18 cellular contexts compared by ENCODE assay signal in the genomic region with DNA sequence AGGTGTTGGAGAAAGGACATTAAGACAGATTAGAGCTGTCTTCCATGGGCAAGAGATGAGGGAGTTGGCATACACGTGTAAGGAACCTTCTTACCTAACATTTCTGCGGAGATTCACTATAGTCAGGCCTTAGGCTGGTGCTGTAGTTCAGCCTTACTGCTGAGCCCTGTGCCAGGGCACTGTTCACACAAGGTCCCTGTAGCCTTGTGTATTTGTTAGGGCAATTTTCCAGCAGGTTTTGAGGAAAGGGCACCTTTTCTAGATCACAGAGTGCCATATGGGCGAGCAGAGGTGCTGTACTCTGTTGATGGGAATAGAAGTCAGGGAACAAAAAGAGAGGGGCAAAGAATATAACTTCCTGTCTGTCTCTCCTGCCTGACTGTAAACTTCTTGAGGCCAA. TPM values are rescaled to one million over a fixed set of nuclear protein-coding genes. Genes with fewer than 3 reads are reported as not detected.
A peak's percentile ranks its signal among the peaks of the same experiment; 100 is the strongest.
DNase-seq lines count a peak whose midpoint lies in the region; ATAC-seq and TF ChIP-seq lines count a peak whose summit lies in the region.
"Had no signal": no experiment of that assay in that cellular context is flagged by ENCODE, and none has a peak within 500 bp of the region (broad histone marks: within the 10 kb centered on the region; RNA-seq: fewer than 3 reads in every experiment).

No MANE protein-coding gene starts in this region.

- H2BK120ac ChIP-seq in IMR-90 (ENCODE audit: low read depth, low read length) (no peak overlapping the region), trophoblast cell (ENCODE audit: insufficient read depth, low read length, poor library complexity) (peak overlapping the region; percentile 73)

- H3K4me3 ChIP-seq in right atrium auricular region: no peak overlapping the region
- no peak overlapping the region for H3K4me3 ChIP-seq in IMR-90 (ENCODE audit: insufficient read depth, low read depth, low read length)
- no peak overlapping the region for H3K4me3 ChIP-seq in trophoblast cell (ENCODE audit: low read depth, low read length)
- H3K4me3 ChIP-seq in uterus: no peak overlapping the region
- H3K4me3 ChIP-seq: GM23338 had no signal

- H3K4me1 Mint-ChIP-seq in immature natural killer cell: no peaks in the 10 kb centered on the region
- H3K4me1 Mint-ChIP-seq in activated naive CD4-positive, alpha-beta T cell treated with anti-CD3 and anti-CD28 coated beads, Interleukin-2, amount 10 ng/mL, durations not matched to agents 7 days and 5 days: no peaks in the 10 kb centered on the region
- H3K4me1 Mint-ChIP-seq: CD14-positive monocyte, GM23338 had no signal

- TF ChIP-seq POLR2A in IMR-90 (IDR thresholded peaks at IDR 0.05; ENCODE audit: low read depth, low read length): no peak
- no peak for TF ChIP-seq POLR2A in uterus (IDR thresholded peaks at IDR 0.05)

- no peaks in the 10 kb centered on the region for H3K36me3 Mint-ChIP-seq in immature natural killer cell
- no peaks in the 10 kb centered on the region for H3K36me3 Mint-ChIP-seq in activated naive CD4-positive, alpha-beta T cell treated with anti-CD3 and anti-CD28 coated beads, Interleukin-2, amount 10 ng/mL, durations not matched to agents 7 days and 5 days
- H3K36me3 Mint-ChIP-seq: CD14-positive monocyte; CD8-positive, alpha-beta T cell had no signal

- no peak overlapping the region for H4K5ac ChIP-seq in IMR-90 (ENCODE audit: low read depth, low read length)

- H3K9me3 ChIP-seq in right atrium auricular region (no peaks in the 10 kb centered on the region), IMR-90 (ENCODE audit: control insufficient read depth, insufficient read depth, low read length) (no peaks in the 10 kb centered on the region), trophoblast cell (ENCODE audit: insufficient read depth, low read depth, low read length) (peaks cover 3% of the 10 kb centered on the region), uterus (no peaks in the 10 kb centered on the region)

- H3K56ac ChIP-seq in IMR-90 (ENCODE audit: extremely low read depth, insufficient read depth, low read length): no peak overlapping the region

- in situ Hi-C loops in IMR-90 (cut with MboI; ENCODE audit: low sequenced_read_pairs): no loop called here

- H2BK20ac ChIP-seq in IMR-90 (ENCODE audit: low read depth, low read length): peak overlapping the region; percentile 1; the same call in 1 of the 2 replicates

- H3K9ac ChIP-seq in IMR-90 (ENCODE audit: low read depth, low read length) (no peak overlapping the region), trophoblast cell (ENCODE audit: low read length) (no peak overlapping the region)

- H2AK5ac ChIP-seq in IMR-90 (ENCODE audit: low read depth, low read length): peak overlapping the region; percentile 63; the same call in 1 of the 2 replicates
- peak overlapping the region; percentile 51 for H2AK5ac ChIP-seq in trophoblast cell (ENCODE audit: low read length)

- H3K4ac ChIP-seq in IMR-90 (ENCODE audit: low read depth, low read length) (no peak overlapping the region), trophoblast cell (ENCODE audit: low read depth, low read length) (peak overlapping the region; percentile 51)

- H3K79me1 ChIP-seq in IMR-90 (ENCODE audit: low read depth in 1 of 2, low read length in 2 of 2) (peaks cover 37 to 77% of the 10 kb centered on the region in 2 experiments), trophoblast cell (ENCODE audit: low read length) (peaks cover 19% of the 10 kb centered on the region)

- TF ChIP-seq CTCF in right atrium auricular region (IDR thresholded peaks at IDR 0.05): no peak
- TF ChIP-seq CTCF in IMR-90 (conservative IDR thresholded peaks at IDR 0.05; ENCODE audit: low read depth, low read length): no peak
- TF ChIP-seq CTCF in uterus (IDR thresholded peaks at IDR 0.05): no peak

- BruUV-seq in IMR-90 (replicated peaks; lab: Mats Ljungman, UMichigan): no TSS peak

- peaks cover 0 to 2% (median 0%) of the 10 kb centered on the region in 6 donors for H3K9me3 Mint-ChIP-seq in immature natural killer cell
- no peaks in the 10 kb centered on the region for H3K9me3 Mint-ChIP-seq in activated naive CD4-positive, alpha-beta T cell treated with anti-CD3 and anti-CD28 coated beads, Interleukin-2, amount 10 ng/mL, durations not matched to agents 7 days and 5 days
- H3K9me3 Mint-ChIP-seq: CD8-positive, alpha-beta T cell; GM23338 had no signal

- peak overlapping the region; percentile 87 for H2BK12ac ChIP-seq in trophoblast cell (ENCODE audit: low read length)

- dilution Hi-C loops in IMR-90 (cut with HindIII; ENCODE audit: low sequenced_read_pairs, unreplicated experiment): no loop called here

- H3K14ac ChIP-seq in IMR-90 (replicated peaks; ENCODE audit: low read depth, low read length) (no peak overlapping the region; the same call in none of the 2 replicates), trophoblast cell (ENCODE audit: low read length) (peak overlapping the region; percentile 56)

- no peak for DNase-seq in Right ventricle myocardium superior
- no peak for DNase-seq in right atrium auricular region (ENCODE audit: low spot score)
- DNase-seq in IMR-90: no peak
- peak; percentile 61 for DNase-seq in left lobe of liver (ENCODE audit: low spot score)
- no peak for DNase-seq in trophoblast cell
- no peak for DNase-seq in immature natural killer cell
- DNase-seq in activated naive CD4-positive, alpha-beta T cell treated with anti-CD3 and anti-CD28 coated beads, Interleukin-2, amount 10 ng/mL, durations not matched to agents 7 days and 5 days: no peak
- no peak for DNase-seq in uterus
- DNase-seq: CD8-positive, alpha-beta T cell; COR-L47; DMS153; DMS79 treated with DMSO at 0.1 percent for 48 hours; EL; H7 had no signal

- 0 out of 2 replicates have a peak overlapping the region, but pooled peaks have one; percentile 36 for H3K18ac ChIP-seq in IMR-90 (ENCODE audit: low read depth, low read length)
- H3K18ac ChIP-seq in trophoblast cell (ENCODE audit: low read length): peak overlapping the region; percentile 51

- peaks cover 35% of the 10 kb centered on the region for H3K9me1 ChIP-seq in IMR-90 (ENCODE audit: insufficient read depth, low read length)

- H3K79me2 ChIP-seq in trophoblast cell (ENCODE audit: control insufficient read depth, insufficient read depth, low read length, poor library complexity): peaks cover 3% of the 10 kb centered on the region

- no peak overlapping the region for H3K27ac Mint-ChIP-seq in immature natural killer cell
- no peak overlapping the region for H3K27ac Mint-ChIP-seq in activated naive CD4-positive, alpha-beta T cell treated with anti-CD3 and anti-CD28 coated beads, Interleukin-2, amount 10 ng/mL, durations not matched to agents 7 days and 5 days
- H3K27ac Mint-ChIP-seq: CD14-positive monocyte; CD8-positive, alpha-beta T cell; GM23338 had no signal

- H4K12ac ChIP-seq in trophoblast cell (ENCODE audit: low read depth, low read length): no peak overlapping the region

- POLR2A ChIA-PET in IMR-90 (lab: Charles Lee; ENCODE audit: unreplicated experiment): no interaction called here

- H4K91ac ChIP-seq in IMR-90 (ENCODE audit: insufficient read depth, low read depth, low read length): no peak overlapping the region
- peak overlapping the region; percentile 66 for H4K91ac ChIP-seq in trophoblast cell (ENCODE audit: low read depth, low read length)

- TF ChIP-seq RAD21 in IMR-90 (IDR thresholded peaks at IDR 0.05; ENCODE audit: low read length): no peak

- H3K23ac ChIP-seq in IMR-90 (ENCODE audit: low read depth, low read length) (peak overlapping the region; percentile 23), trophoblast cell (ENCODE audit: low read length) (no peak overlapping the region)

- no CpG with 5 or more reads among the region's 3 CpGs for WGBS in IMR-90 (ENCODE audit: extremely low coverage in 2 of 2, insufficient read length in 1 of 2), 2 experiments
- no CpG with 5 or more reads among the region's 3 CpGs for WGBS in trophoblast cell (ENCODE audit: extremely low coverage, insufficient coverage, insufficient read length)

- no peak overlapping the region for H3K4me3 Mint-ChIP-seq in immature natural killer cell
- H3K4me3 Mint-ChIP-seq in activated naive CD4-positive, alpha-beta T cell treated with anti-CD3 and anti-CD28 coated beads, Interleukin-2, amount 10 ng/mL, durations not matched to agents 7 days and 5 days: no peak overlapping the region
- H3K4me3 Mint-ChIP-seq: CD14-positive monocyte; CD8-positive, alpha-beta T cell; GM23338 had no signal

- H2AFZ ChIP-seq in IMR-90 (replicated peaks; ENCODE audit: low read length, poor library complexity) (no peak overlapping the region), trophoblast cell (ENCODE audit: insufficient read depth, low read length, poor library complexity) (no peak overlapping the region)
- H2AFZ ChIP-seq: GM23338 had no signal

- CTCF ChIA-PET in IMR-90 (lab: Yijun Ruan, JAX): no interaction called here
- CTCF ChIA-PET in activated naive CD4-positive, alpha-beta T cell treated with anti-CD3 and anti-CD28 coated beads, Interleukin-2, amount 10 ng/mL, durations not matched to agents 7 days and 5 days (lab: Charles Lee): no interaction called here

- H2BK5ac ChIP-seq in IMR-90 (ENCODE audit: low read depth, low read length, poor library complexity, severe bottlenecking): no peak overlapping the region
- peak overlapping the region; percentile 73 for H2BK5ac ChIP-seq in trophoblast cell (ENCODE audit: low read depth, low read length, poor library complexity)

- no peaks in the 10 kb centered on the region for H3K36me3 ChIP-seq in right atrium auricular region
- H3K36me3 ChIP-seq in IMR-90 (ENCODE audit: control insufficient read depth, insufficient read depth, low read length): no peaks in the 10 kb centered on the region
- no peaks in the 10 kb centered on the region for H3K36me3 ChIP-seq in trophoblast cell (ENCODE audit: control insufficient read depth in 1 of 2, insufficient read depth in 2 of 2, low read length in 2 of 2)
- no peaks in the 10 kb centered on the region for H3K36me3 ChIP-seq in uterus

- intact Hi-C loops in Right ventricle myocardium superior (cut with DNase I) (no loop called here), IMR-90 (cut with micrococcal nuclease) (no loop called here), uterus (cut with DNase I; ENCODE audit: low total_unique reads) (no loop called here)

- peak; percentile 18 for ATAC-seq in Right ventricle myocardium superior (ENCODE audit: poor library complexity)
- no peak for ATAC-seq in IMR-90 (ENCODE audit: low read depth)
- ATAC-seq in left lobe of liver: peak; percentile 47
- ATAC-seq: CD8-positive, alpha-beta T cell; GM23338 had no signal

- peaks cover 0 to 9% (median 7%) of the 10 kb centered on the region in 3 donors for H3K27me3 Mint-ChIP-seq in immature natural killer cell (ENCODE audit: low read depth in 3 of 3)
- H3K27me3 Mint-ChIP-seq in activated naive CD4-positive, alpha-beta T cell treated with anti-CD3 and anti-CD28 coated beads, Interleukin-2, amount 10 ng/mL, durations not matched to agents 7 days and 5 days: peaks cover 14% of the 10 kb centered on the region

- H3K4me2 ChIP-seq in IMR-90 (ENCODE audit: low read depth, low read length) (no peak overlapping the region), trophoblast cell (ENCODE audit: low read length) (no peak overlapping the region)
- H3K4me2 ChIP-seq: GM23338 had no signal

- H4K20me1 ChIP-seq in IMR-90 (ENCODE audit: insufficient read depth, low read length): peaks cover 9% of the 10 kb centered on the region; the same call in 1 of the 2 replicates

- H3K4me1 ChIP-seq in right atrium auricular region: peaks cover 0 to 66% of the 10 kb centered on the region in 2 donors
- peaks cover 27% of the 10 kb centered on the region for H3K4me1 ChIP-seq in IMR-90 (ENCODE audit: control insufficient read depth, insufficient read depth, low read length)
- H3K4me1 ChIP-seq in trophoblast cell (ENCODE audit: control insufficient read depth in 1 of 2, insufficient read depth in 2 of 2, low read length in 2 of 2): peaks cover 19 to 29% of the 10 kb centered on the region in 2 experiments
- H3K4me1 ChIP-seq in uterus: peaks cover 0 to 3% of the 10 kb centered on the region in 2 donors

- H4K8ac ChIP-seq in IMR-90 (ENCODE audit: low read depth in 2 of 2, low read length in 2 of 2): peak overlapping the region in 1 of 2 experiments; percentile 17; a peak in 1 of 4 replicates
- H4K8ac ChIP-seq in trophoblast cell (ENCODE audit: low read depth, low read length): no peak overlapping the region

- H3K27me3 ChIP-seq in right atrium auricular region (no peaks in the 10 kb centered on the region), IMR-90 (ENCODE audit: control insufficient read depth, insufficient read depth, low read length) (no peaks in the 10 kb centered on the region), trophoblast cell (ENCODE audit: insufficient read depth, low read length) (no peaks in the 10 kb centered on the region), uterus (no peaks in the 10 kb centered on the region)

- H3K27ac ChIP-seq in right atrium auricular region (peak overlapping the region in 1 of 2 donors; percentile 57), IMR-90 (ENCODE audit: insufficient read depth, low read length) (no peak overlapping the region), trophoblast cell (ENCODE audit: low read depth, low read length) (no peak overlapping the region), uterus (no peak overlapping the region)
- H3K27ac ChIP-seq: 22Rv1 had no signal

- no peak overlapping the region for H2AK9ac ChIP-seq in IMR-90 (replicated peaks; ENCODE audit: low read depth, low read length, poor library complexity)

- peak overlapping the region; percentile 51; the same call in 1 of the 3 replicates for H2BK15ac ChIP-seq in IMR-90 (ENCODE audit: low read depth, low read length)

RNA-seq across cellular contexts. Expression of a gene that starts 15.6 kb away (rescaled TPM):
- total RNA-seq in Right ventricle myocardium superior: 87.5 TPM
- total RNA-seq in right atrium auricular region: 10 to 100 TPM; 56.6 to 61.1 TPM
- 14.2 and 20.6 TPM in 2 replicates for total RNA-seq in IMR-90 (2012; rRNA removed)
- 3.2 and 3.3 TPM in 2 replicates for polyA plus RNA-seq in IMR-90 (2012; rRNA removed)
- 0.88 and 1.4 TPM in 2 replicates for polyA plus RNA-seq in IMR-90 (2012; cell fraction: cytosol; rRNA removed)
- polyA plus RNA-seq in IMR-90 (2012; cell fraction: nucleus; rRNA removed; ENCODE audit: low replicate concordance): 0.29 and 2.1 TPM in 2 replicates
- 32.1 TPM for total RNA-seq in left lobe of liver
- 5.6 and 6.9 TPM in 2 replicates for polyA plus RNA-seq in trophoblast cell (2013)
- not detected for polyA plus RNA-seq in immature natural killer cell
- 10 to 100 TPM in 3 of 4 donors, 1 to 10 TPM in 1; 2.1 to 49.5 (median 26.3) TPM for total RNA-seq in uterus
- total RNA-seq: CD8-positive, alpha-beta T cell; HT-29 had no signal
- polyA plus RNA-seq: CD14-positive monocyte had no signal
